In genomic region chr14:50941151-50941550, GRCh38 we compare ENCODE assay signal across 20 cellular contexts. TPM values are rescaled to one million over a fixed set of nuclear protein-coding genes. Genes with fewer than 3 reads are reported as not detected.
DNase-seq lines count a peak whose midpoint lies in the region; ATAC-seq and TF ChIP-seq lines count a peak whose summit lies in the region.
"Had no signal": no experiment of that assay in that cellular context is flagged by ENCODE, and none has a peak within 500 bp of the region (broad histone marks: within the 10 kb centered on the region; RNA-seq: fewer than 3 reads in every experiment).

No MANE protein-coding gene starts in this region.

- peak; percentile 79 for DNase-seq in AG04449 (ENCODE audit: low read depth, low spot score)
- peak; percentile 74 for DNase-seq in GM04504 (ENCODE audit: low read depth)
- DNase-seq in amniotic epithelial cell (ENCODE audit: low read depth): peak; percentile 73
- peak; percentile 33 for DNase-seq in kidney tubule cell (ENCODE audit: low spot score)
- DNase-seq in type B pancreatic cell (ENCODE audit: extremely low spot score, unreplicated experiment): no peak
- DNase-seq: activated CD8-positive, alpha-beta T cell treated with anti-CD3 and anti-CD28 coated beads for 36 hours; activated naive CD8-positive, alpha-beta T cell treated with anti-CD3 and anti-CD28 coated beads, Interleukin-2, amount 10 ng/mL, durations not matched to agents 7 days and 5 days; Calu3; caudate nucleus; left ventricle myocardium inferior; NCI-H1092; NCI-H2107; NCI-H748 treated with DMSO at 0.1 percent for 48 hours; stimulated activated naive CD8-positive, alpha-beta T cell treated with anti-CD3 and anti-CD28 coated beads, Interleukin-15, Interleukin-2, amounts not matched to agents 100 U/mL and 50 U/mL, for 24 hours; SW 1271 had no signal

- H3K4me3 Mint-ChIP-seq in type B pancreatic cell: no peak overlapping the region
- H3K4me3 Mint-ChIP-seq: activated CD8-positive, alpha-beta T cell treated with anti-CD3 and anti-CD28 coated beads for 36 hours; activated naive CD8-positive, alpha-beta T cell treated with anti-CD3 and anti-CD28 coated beads, Interleukin-2, amount 10 ng/mL, durations not matched to agents 7 days and 5 days; activated T-helper 1 cell treated with anti-CD3 and anti-CD28 coated beads, Interleukin-12 subunit alpha, Interleukin-12 subunit beta, Interleukin-2, Interleukin-4 antibody, amounts not matched to agents 30 ng/mL and 10 ng/mL and 1 ng/mL, durations not matched to agents 14 hours and 24 hours and 36 hours had no signal

- H3K36me3 Mint-ChIP-seq in type B pancreatic cell: peaks cover 12% of the 10 kb centered on the region
- H3K36me3 Mint-ChIP-seq: activated naive CD8-positive, alpha-beta T cell treated with anti-CD3 and anti-CD28 coated beads, Interleukin-2, amount 10 ng/mL, durations not matched to agents 7 days and 5 days had no signal

- CTCF ChIA-PET in AG04449 (lab: Yijun Ruan, JAX): interaction anchor here (1.6 kb wide), 1 partner anchor 15 kb away, joined by 6 read pairs; no protein-coding TSS in a partner anchor

- POLR2A ChIA-PET in AG04449 (lab: Yijun Ruan, JAX): interaction anchor here (0.7 kb wide), 1 partner anchor 20 kb away, joined by 3 read pairs; no protein-coding TSS in a partner anchor

- no peak for TF ChIP-seq CTCF in AG04449 (IDR thresholded peaks at IDR 0.05; ENCODE audit: insufficient read depth, low read length, missing control alignments)
- no peak for TF ChIP-seq CTCF in type B pancreatic cell (conservative IDR thresholded peaks at IDR 0.05)

- H3K4me1 Mint-ChIP-seq in type B pancreatic cell (ENCODE audit: unreplicated experiment): peaks cover 11% of the 10 kb centered on the region

- H3K4me3 ChIP-seq in AG04449 (ENCODE audit: low read depth, low read length): no peak overlapping the region
- H3K4me3 ChIP-seq: left ventricle myocardium inferior had no signal

- H3K9me3 Mint-ChIP-seq in type B pancreatic cell: no peaks in the 10 kb centered on the region
- H3K9me3 Mint-ChIP-seq: activated CD8-positive, alpha-beta T cell treated with anti-CD3 and anti-CD28 coated beads for 36 hours; activated naive CD8-positive, alpha-beta T cell treated with anti-CD3 and anti-CD28 coated beads, Interleukin-2, amount 10 ng/mL, durations not matched to agents 7 days and 5 days; activated T-helper 1 cell treated with anti-CD3 and anti-CD28 coated beads, Interleukin-12 subunit alpha, Interleukin-12 subunit beta, Interleukin-2, Interleukin-4 antibody, amounts not matched to agents 30 ng/mL and 10 ng/mL and 1 ng/mL, durations not matched to agents 14 hours and 24 hours and 36 hours had no signal

- no peak overlapping the region for H3K27ac Mint-ChIP-seq in type B pancreatic cell
- H3K27ac Mint-ChIP-seq: activated CD8-positive, alpha-beta T cell treated with anti-CD3 and anti-CD28 coated beads for 36 hours; activated naive CD8-positive, alpha-beta T cell treated with anti-CD3 and anti-CD28 coated beads, Interleukin-2, amount 10 ng/mL, durations not matched to agents 7 days and 5 days; activated T-helper 1 cell treated with anti-CD3 and anti-CD28 coated beads, Interleukin-12 subunit alpha, Interleukin-12 subunit beta, Interleukin-2, Interleukin-4 antibody, amounts not matched to agents 30 ng/mL and 10 ng/mL and 1 ng/mL, durations not matched to agents 14 hours and 24 hours and 36 hours had no signal

- no peak for ATAC-seq in GM21381 (IDR thresholded peaks at IDR 0.05; ENCODE audit: unreplicated experiment)
- ATAC-seq in GM21619 (IDR thresholded peaks at IDR 0.05; ENCODE audit: unreplicated experiment): no peak
- ATAC-seq in HG03095 (IDR thresholded peaks at IDR 0.05; ENCODE audit: unreplicated experiment): no peak
- ATAC-seq: activated CD8-positive, alpha-beta T cell treated with anti-CD3 and anti-CD28 coated beads for 36 hours; foreskin keratinocyte; stimulated activated naive CD8-positive, alpha-beta T cell treated with anti-CD3 and anti-CD28 coated beads, Interleukin-15, Interleukin-2, amounts not matched to agents 100 U/mL and 50 U/mL, for 24 hours had no signal

- H3K27me3 Mint-ChIP-seq in type B pancreatic cell: peaks cover 11% of the 10 kb centered on the region

RNA-seq across cellular contexts. Expression of gene PYGL, which starts 3.1 kb away (rescaled TPM):
- 27.3 and 38.8 TPM in 2 replicates for total RNA-seq in type B pancreatic cell (ENCODE audit: low replicate concordance)
